ENCODE assay signal across 1 cellular context in genomic region chr11:72103754-72104167, GRCh38.
TF ChIP-seq lines count a peak whose summit lies in the region.

No MANE protein-coding gene starts in this region.

TF ChIP-seq in GM23338, 12 proteins besides CTCF, POLR2A, EP300 and RAD21 (continued from another document):
- no peak for TF ChIP-seq ZNF462 (CRISPR knock-in tag; IDR thresholded peaks at IDR 0.05)
- TF ChIP-seq STAT1 (IDR thresholded peaks at IDR 0.05; ENCODE audit: unreplicated experiment): no peak
- no peak for TF ChIP-seq REST (IDR thresholded peaks at IDR 0.05; ENCODE audit: unreplicated experiment)
- TF ChIP-seq POLR2AphosphoS5 (IDR thresholded peaks at IDR 0.05; ENCODE audit: low read depth): no peak
- TF ChIP-seq ETS1 (IDR thresholded peaks at IDR 0.05): no peak
- no peak for TF ChIP-seq ZNF114 (CRISPR knock-in tag; IDR thresholded peaks at IDR 0.05)
- TF ChIP-seq CREB1 (CRISPR knock-in tag; IDR thresholded peaks at IDR 0.05; ENCODE audit: low read depth): no peak
